In the genomic region with DNA sequence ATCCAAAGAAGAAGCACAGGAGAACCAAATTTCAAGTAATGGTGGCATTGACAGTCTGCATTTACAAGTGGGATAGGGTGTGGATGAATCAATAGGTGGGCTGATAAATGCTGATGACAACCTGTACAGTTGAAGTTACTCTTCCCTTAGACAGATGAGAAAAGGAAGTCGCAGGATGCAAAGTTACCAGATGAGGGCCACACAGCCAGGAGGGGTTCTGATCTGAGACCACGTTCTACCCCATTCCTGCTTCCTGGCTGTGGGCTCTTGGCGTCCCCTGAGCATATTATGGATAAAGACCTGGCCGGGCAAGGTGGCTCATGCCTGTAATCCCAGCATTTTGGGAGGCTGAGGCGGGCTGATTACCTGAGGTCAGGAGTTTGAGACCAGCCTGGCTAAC, we compare ENCODE assay signal across 22 cellular contexts.
DNase-seq lines count a peak whose midpoint lies in the region; ATAC-seq, FAIRE-seq and TF ChIP-seq lines count a peak whose summit lies in the region.
"Had no signal": no experiment of that assay in that cellular context is flagged by ENCODE, and none has a peak within 500 bp of the region (broad histone marks: within the 10 kb centered on the region; RNA-seq: fewer than 3 reads in every experiment).

No MANE protein-coding gene starts in this region.

- TF ChIP-seq CTCF in HepG2 (CRISPR knock-in tag; IDR thresholded peaks at IDR 0.05) = no peak
- no peak for TF ChIP-seq CTCF in right lobe of liver (IDR thresholded peaks at IDR 0.05)
- TF ChIP-seq CTCF in WTC11 (IDR thresholded peaks at IDR 0.05) = no peak
- no peak for TF ChIP-seq CTCF in osteocyte (IDR thresholded peaks at IDR 0.05)

- H4K20me1 ChIP-seq in HepG2 (ENCODE audit: insufficient read depth, low read length) = no peaks in the 10 kb centered on the region
- H4K20me1 ChIP-seq: BLaER1 treated with 17β-estradiol and CSF1 and Interleukin-3, amounts not matched to agents 10 nM and 100 nM had no signal

- H3K27me3 ChIP-seq in HepG2 (ENCODE audit: control insufficient read depth in 1 of 2, insufficient read depth in 2 of 2, low read length in 2 of 2) (no peaks in the 10 kb centered on the region; a peak in 1 of 5 replicates), right lobe of liver (no peaks in the 10 kb centered on the region)
- H3K27me3 ChIP-seq in CD8-positive, alpha-beta memory T cell (ENCODE audit: insufficient read depth, low read length, poor library complexity, severe bottlenecking) = no peaks in the 10 kb centered on the region
- H3K27me3 ChIP-seq: BLaER1 treated with 17β-estradiol and CSF1 and Interleukin-3, amounts not matched to agents 10 nM and 100 nM had no signal

- peak; percentile 57 for ATAC-seq in HepG2
- ATAC-seq in right lobe of liver = no peak
- ATAC-seq in WTC11 = peak; percentile 65
- ATAC-seq in GM19324 (IDR thresholded peaks at IDR 0.05; ENCODE audit: low FRiP score, unreplicated experiment) = no peak
- ATAC-seq: CD8-positive, alpha-beta T cell; GM12878 had no signal

- no TSS peak for BruUV-seq in HepG2 (replicated peaks; lab: Mats Ljungman, UMichigan)

- peaks cover 25% of the 10 kb centered on the region for H3K36me3 Mint-ChIP-seq in WTC11
- H3K36me3 Mint-ChIP-seq in osteocyte (ENCODE audit: unreplicated experiment) = peaks cover 3% of the 10 kb centered on the region
- H3K36me3 Mint-ChIP-seq in CD8-positive, alpha-beta memory T cell = peaks cover 0 to 17% (median 0%) of the 10 kb centered on the region in 3 donors
- H3K36me3 Mint-ChIP-seq: CD8-positive, alpha-beta T cell had no signal

- H3K4me2 ChIP-seq in HepG2 (ENCODE audit: low read depth, low read length) = no peak overlapping the region
- H3K4me2 ChIP-seq: BLaER1 treated with 17β-estradiol and CSF1 and Interleukin-3, amounts not matched to agents 10 nM and 100 nM had no signal

- no peak for TF ChIP-seq POLR2A in HepG2 (IDR thresholded peaks at IDR 0.05; ENCODE audit: insufficient read depth in 1 of 2, low read depth in 2 of 2, low read length in 2 of 2)
- no peak for TF ChIP-seq POLR2A in right lobe of liver (IDR thresholded peaks at IDR 0.05)

- no peak overlapping the region for H3K9ac ChIP-seq in HepG2 (ENCODE audit: insufficient read depth, low read depth, low read length)
- H3K9ac ChIP-seq: BLaER1 treated with 17β-estradiol and CSF1 and Interleukin-3, amounts not matched to agents 10 nM and 100 nM had no signal

- no peak overlapping the region for H2AFZ ChIP-seq in HepG2 (ENCODE audit: low read length)

- H3K4me3 ChIP-seq in HepG2 (replicated peaks in 1 of 3; ENCODE audit: insufficient read depth in 1 of 3, low read depth in 2 of 3, low read length in 3 of 3) = no peak overlapping the region
- H3K4me3 ChIP-seq in right lobe of liver = no peak overlapping the region
- H3K4me3 ChIP-seq in CD8-positive, alpha-beta memory T cell (ENCODE audit: low read length) = no peak overlapping the region
- H3K4me3 ChIP-seq: BLaER1 treated with 17β-estradiol and CSF1 and Interleukin-3, amounts not matched to agents 10 nM and 100 nM; GM12878 had no signal

- DNase-seq in HepG2 (ENCODE audit: low spot score) = no peak
- no peak for DNase-seq in right lobe of liver
- DNase-seq in WTC11 (ENCODE audit: low spot score) = peak; percentile 18
- DNase-seq in osteocyte (ENCODE audit: extremely low spot score, unreplicated experiment) = no peak
- DNase-seq in CD8-positive, alpha-beta memory T cell = no peak
- DNase-seq in putamen (ENCODE audit: low spot score) = no peak
- DNase-seq: 8988T; CD8-positive, alpha-beta T cell; COR-L47; DMS 273 treated with DMSO at 0.1 percent for 48 hours; DMS53; DND-41; EL; GOT3; H7 had no signal

- no peak overlapping the region for H3K27ac ChIP-seq in HepG2 (ENCODE audit: extremely low read length, insufficient read depth, low read length)
- no peak overlapping the region for H3K27ac ChIP-seq in right lobe of liver
- H3K27ac ChIP-seq in CD8-positive, alpha-beta memory T cell (ENCODE audit: low read depth, low read length) = no peak overlapping the region
- H3K27ac ChIP-seq: BLaER1 treated with 17β-estradiol and CSF1 and Interleukin-3, amounts not matched to agents 10 nM and 100 nM had no signal

- in situ Hi-C loops in HepG2 (cut with HindIII; ENCODE audit: extremely low pct_ligation_motif_present, low pct_unique_long_range_greater_than_20kb) = no loop called here

- 19% methylated on average over 4 of the region's 5 CpGs for whole genome bisulfite sequencing in HepG2 (ENCODE audit: low lambda C conversion rate)
- 60% methylated on average over 2 of the region's 5 CpGs for WGBS in right lobe of liver (ENCODE audit: insufficient coverage, low coverage, low lambda C conversion rate, missing lambda C conversion rate)

- TF ChIP-seq RAD21 in HepG2 (CRISPR knock-in tag; IDR thresholded peaks at IDR 0.05) = no peak

- no peak for FAIRE-seq in HepG2 (lab: Jason Lieb, UNC)
- FAIRE-seq: GM12878, GM19239, HTR-8/SVneo had no signal

- peaks cover 6% of the 10 kb centered on the region for H3K4me1 ChIP-seq in HepG2 (ENCODE audit: insufficient read depth, low read length)
- no peaks in the 10 kb centered on the region for H3K4me1 ChIP-seq in right lobe of liver
- no peaks in the 10 kb centered on the region for H3K4me1 ChIP-seq in CD8-positive, alpha-beta memory T cell (ENCODE audit: insufficient read depth, low read length)
- H3K4me1 ChIP-seq: BLaER1 treated with 17β-estradiol and CSF1 and Interleukin-3, amounts not matched to agents 10 nM and 100 nM had no signal

- H3K9me3 ChIP-seq in HepG2 (ENCODE audit: low read length) = peaks cover 16% of the 10 kb centered on the region
- H3K9me3 ChIP-seq in right lobe of liver = peaks cover 0 to 3% (median 0%) of the 10 kb centered on the region in 4 donors
- no peaks in the 10 kb centered on the region for H3K9me3 ChIP-seq in CD8-positive, alpha-beta memory T cell (ENCODE audit: low read length)

- H3K79me2 ChIP-seq in HepG2 (ENCODE audit: insufficient read depth, low read length) = no peaks in the 10 kb centered on the region

- H3K4me1 Mint-ChIP-seq in WTC11 (peaks cover 5% of the 10 kb centered on the region; the same call in 1 of the 2 replicates), osteocyte (ENCODE audit: unreplicated experiment) (peaks cover 19% of the 10 kb centered on the region)
- no peaks in the 10 kb centered on the region for H3K4me1 Mint-ChIP-seq in CD8-positive, alpha-beta memory T cell
- H3K4me1 Mint-ChIP-seq: B cell had no signal

- H3K27ac Mint-ChIP-seq in WTC11 = no peak overlapping the region
- H3K27ac Mint-ChIP-seq in osteocyte (ENCODE audit: unreplicated experiment) = peak overlapping the region; percentile 31
- peak overlapping the region in 1 of 8 donors; percentile 25 for H3K27ac Mint-ChIP-seq in CD8-positive, alpha-beta memory T cell
- H3K27ac Mint-ChIP-seq: B cell; CD8-positive, alpha-beta T cell; IgD-negative memory B cell had no signal

- H3K27me3 Mint-ChIP-seq in WTC11 (ENCODE audit: low read depth) (peaks cover 3% of the 10 kb centered on the region; the same call in 1 of the 2 replicates), osteocyte (ENCODE audit: unreplicated experiment) (no peaks in the 10 kb centered on the region)
- no peaks in the 10 kb centered on the region for H3K27me3 Mint-ChIP-seq in CD8-positive, alpha-beta memory T cell
- H3K27me3 Mint-ChIP-seq: B cell, IgD-negative memory B cell had no signal

- H3K9me3 Mint-ChIP-seq in WTC11 (peaks cover 34% of the 10 kb centered on the region), osteocyte (ENCODE audit: unreplicated experiment) (peaks cover 15% of the 10 kb centered on the region)
- peaks cover 3 to 13% (median 10%) of the 10 kb centered on the region in 5 donors for H3K9me3 Mint-ChIP-seq in CD8-positive, alpha-beta memory T cell

- POLR2A ChIA-PET in HepG2 (lab: Yijun Ruan, JAX) = no interaction called here
- POLR2A ChIA-PET in WTC11 (lab: Charles Lee) = no interaction called here
- POLR2A ChIA-PET in CD8-positive, alpha-beta memory T cell (lab: Charles Lee) = no interaction called here

- H3K36me3 ChIP-seq in HepG2 (replicated peaks in 1 of 2; ENCODE audit: control insufficient read depth in 1 of 2, insufficient read depth in 2 of 2, low read length in 2 of 2) (no peaks in the 10 kb centered on the region), right lobe of liver (no peaks in the 10 kb centered on the region)
- no peaks in the 10 kb centered on the region for H3K36me3 ChIP-seq in CD8-positive, alpha-beta memory T cell (ENCODE audit: insufficient read depth, low read length)

- intact Hi-C loops in HepG2 (cut with micrococcal nuclease; ENCODE audit: unreplicated experiment) = no loop called here
- intact Hi-C loops in right lobe of liver (cut with DNase I) = no loop called here

- CTCF ChIA-PET in HepG2 (lab: Yijun Ruan, JAX; ENCODE audit: low intra/inter-chr PET ratio, low total read pairs) (no interaction called here), WTC11 (lab: Charles Lee) (no interaction called here)
- CTCF ChIA-PET in CD8-positive, alpha-beta memory T cell (lab: Charles Lee) = no interaction called here

- H3K4me3 Mint-ChIP-seq in WTC11 (no peak overlapping the region), osteocyte (ENCODE audit: unreplicated experiment) (no peak overlapping the region)
- H3K4me3 Mint-ChIP-seq in CD8-positive, alpha-beta memory T cell = no peak overlapping the region
- H3K4me3 Mint-ChIP-seq: B cell; CD8-positive, alpha-beta T cell; IgD-negative memory B cell had no signal

- TF ChIP-seq EP300 in HepG2 (IDR thresholded peaks at IDR 0.05; ENCODE audit: low read depth in 2 of 2, low read length in 2 of 2) (no peak), HepG2 (CRISPR knock-in tag; IDR thresholded peaks at IDR 0.05; ENCODE audit: borderline replicate concordance) (no peak)

TF ChIP-seq in HepG2, 621 proteins besides CTCF, POLR2A, EP300 and RAD21 (continues in another document):
- TF ChIP-seq ZMYM2 (CRISPR knock-in tag; IDR thresholded peaks at IDR 0.05) (no peak), KAT2B (IDR thresholded peaks at IDR 0.05; ENCODE audit: borderline replicate concordance, low read depth, low read length) (no peak), ZBTB1 (CRISPR knock-in tag; IDR thresholded peaks at IDR 0.05; ENCODE audit: borderline replicate concordance) (no peak)

TF ChIP-seq in WTC11, 78 proteins besides CTCF, POLR2A, EP300 and RAD21 (continues in another document):
- TF ChIP-seq, protein P1, sequence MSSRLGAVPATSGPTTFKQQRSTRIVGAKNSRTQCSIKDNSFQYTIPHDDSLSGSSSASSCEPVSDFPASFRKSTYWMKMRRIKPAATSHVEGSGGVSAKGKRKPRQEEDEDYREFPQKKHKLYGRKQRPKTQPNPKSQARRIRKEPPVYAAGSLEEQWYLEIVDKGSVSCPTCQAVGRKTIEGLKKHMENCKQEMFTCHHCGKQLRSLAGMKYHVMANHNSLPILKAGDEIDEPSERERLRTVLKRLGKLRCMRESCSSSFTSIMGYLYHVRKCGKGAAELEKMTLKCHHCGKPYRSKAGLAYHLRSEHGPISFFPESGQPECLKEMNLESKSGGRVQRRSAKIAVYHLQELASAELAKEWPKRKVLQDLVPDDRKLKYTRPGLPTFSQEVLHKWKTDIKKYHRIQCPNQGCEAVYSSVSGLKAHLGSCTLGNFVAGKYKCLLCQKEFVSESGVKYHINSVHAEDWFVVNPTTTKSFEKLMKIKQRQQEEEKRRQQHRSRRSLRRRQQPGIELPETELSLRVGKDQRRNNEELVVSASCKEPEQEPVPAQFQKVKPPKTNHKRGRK (CRISPR knock-in tag; IDR thresholded peaks at IDR 0.05; ENCODE audit: borderline replicate concordance) = no peak
- TF ChIP-seq ZNF317 (CRISPR knock-in tag; IDR thresholded peaks at IDR 0.05; ENCODE audit: borderline replicate concordance, low read depth) = no peak
- no peak for TF ChIP-seq ZNF232 (CRISPR knock-in tag; IDR thresholded peaks at IDR 0.05)
- no peak for TF ChIP-seq ETV6 (CRISPR knock-in tag; IDR thresholded peaks at IDR 0.05)

Comparison
In these comparisons a context has a peak if more than half of its experiments do, and no peak if none do; other contexts are left out.
1. ATAC-seq: peak in HepG2 (single experiment) and WTC11 (single experiment); none in right lobe of liver (0 of 4) and GM19324 (single experiment).